In the genomic region with DNA sequence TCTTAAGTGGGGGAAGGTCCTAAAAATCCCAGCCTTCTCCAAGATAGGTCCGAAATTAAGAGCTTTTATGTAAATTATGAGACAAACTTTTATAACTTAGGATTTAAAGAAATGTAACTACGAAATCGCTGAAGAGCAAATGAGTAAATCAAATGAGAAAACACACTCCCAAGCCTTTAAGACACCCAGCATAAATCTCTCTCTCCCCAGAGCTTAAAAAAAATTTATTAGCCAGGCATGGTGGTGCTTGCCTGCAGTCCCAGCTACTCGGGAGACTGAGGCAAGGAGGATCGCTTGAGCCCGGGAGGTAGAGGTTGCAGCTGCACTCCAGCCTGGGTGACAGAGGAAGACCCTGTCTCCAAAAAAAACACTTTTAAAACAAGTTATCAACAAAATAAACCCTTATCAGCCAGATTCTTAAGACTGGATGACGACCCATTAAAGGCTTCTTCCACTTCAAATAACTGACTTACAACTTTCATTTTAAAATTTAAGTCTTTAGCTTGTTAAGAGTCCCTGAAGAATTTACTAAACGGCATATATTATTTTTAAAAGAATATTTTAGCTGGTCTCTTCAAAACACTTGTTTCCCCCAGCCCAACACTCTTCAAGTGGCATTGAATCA, we compare ENCODE assay signal across 1 cellular context.
TF ChIP-seq lines count a peak whose summit lies in the region.

No MANE protein-coding gene starts in this region.

TF ChIP-seq in GM12878, 131 proteins besides CTCF, POLR2A, EP300 and RAD21:
- TF ChIP-seq TBL1XR1 (IDR thresholded peaks at IDR 0.05; ENCODE audit: low read depth, low read length) (0 out of 2 replicates have a peak, but pooled peaks have one; percentile 5), SMAD5 (IDR thresholded peaks at IDR 0.05; ENCODE audit: low read depth) (no peak), CREM (IDR thresholded peaks at IDR 0.05; ENCODE audit: low read depth) (no peak), FOXK2 (IDR thresholded peaks at IDR 0.05) (no peak), ZNF384 (IDR thresholded peaks at IDR 0.05; ENCODE audit: borderline replicate concordance, low read depth, low read length) (peak; percentile 42; the same call in 1 of the 2 replicates)
